In the genomic region with DNA sequence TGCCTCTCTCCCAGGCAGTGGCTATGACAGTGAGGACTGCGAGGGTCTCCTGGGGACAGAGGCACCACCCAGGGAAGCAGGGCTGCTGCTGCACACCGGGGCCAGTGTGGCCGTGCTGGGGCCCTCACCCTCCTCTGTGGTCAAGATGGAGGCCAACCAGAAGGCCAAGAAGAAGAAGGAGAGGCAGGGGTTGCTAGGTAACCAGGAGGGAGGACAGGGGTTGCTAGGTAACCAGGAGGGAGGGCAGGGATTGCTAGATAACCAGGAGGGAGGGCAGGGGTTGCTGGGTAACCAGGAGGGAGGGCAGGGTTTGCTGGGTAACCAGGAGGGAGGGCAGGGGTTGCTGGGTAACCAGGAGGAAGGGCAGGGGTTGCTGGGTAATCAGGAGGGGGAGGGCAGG, we compare ENCODE assay signal across 30 cellular contexts. TPM values are rescaled to one million over a fixed set of nuclear protein-coding genes. Genes with fewer than 3 reads are reported as not detected.
DNase-seq lines count a peak whose midpoint lies in the region; TF ChIP-seq lines count a peak whose summit lies in the region.
"Had no signal": no experiment of that assay in that cellular context is flagged by ENCODE, and none has a peak within 500 bp of the region (broad histone marks: within the 10 kb centered on the region; RNA-seq: fewer than 3 reads in every experiment).

No MANE protein-coding gene starts in this region.

- H3K79me2 ChIP-seq in Loucy (ENCODE audit: insufficient read depth, low read length) = peaks cover 54% of the 10 kb centered on the region
- no peaks in the 10 kb centered on the region for H3K79me2 ChIP-seq in neural progenitor cell (ENCODE audit: low read depth)
- H3K79me2 ChIP-seq: hepatocyte had no signal

- peak overlapping the region; percentile 73 for H3K4me3 ChIP-seq in Loucy (ENCODE audit: low read length, poor library complexity, severe bottlenecking)
- H3K4me3 ChIP-seq in neural progenitor cell = no peak overlapping the region
- H3K4me3 ChIP-seq: body of pancreas, esophagus muscularis mucosa, hepatocyte, sigmoid colon, thyroid gland had no signal

- peak; percentile 45 for DNase-seq in NCI-H2196 (lab: John Stamatoyannopoulos, UW; ENCODE audit: unreplicated experiment)
- no peak for DNase-seq in NCI-H2196 treated with DMSO at 0.1 percent for 48 hours (lab: John Stamatoyannopoulos, UW; ENCODE audit: unreplicated experiment)
- DNase-seq in dermis blood vessel endothelial cell = peak; percentile 15
- no peak for DNase-seq in neural progenitor cell (ENCODE audit: low spot score)
- no peak for DNase-seq in NCI-H146 treated with DMSO at 0.1 percent for 48 hours (lab: John Stamatoyannopoulos, UW; ENCODE audit: unreplicated experiment)
- DNase-seq in type B pancreatic cell (ENCODE audit: extremely low spot score, unreplicated experiment) = no peak
- no peak for DNase-seq in RKO (ENCODE audit: low spot score)
- DNase-seq: activated CD4-positive, alpha-beta T cell treated with anti-CD3 and anti-CD28 coated beads, Interleukin-2, amount 50 U/mL, for 48 hours; activated effector memory CD4-positive, alpha-beta T cell treated with anti-CD3 and anti-CD28 coated beads, Interleukin-2, amount 50 U/mL, for 16 hours; activated T-cell treated with anti-CD3 and anti-CD28 coated beads for 4 hours; AML-193; COR-L47; DMS79; effector CD8-positive, alpha-beta T cell; GF-D8; HFFc6; left colon; MM.1S; NCI-H1694; NCI-H526 treated with DMSO at 0.1 percent for 48 hours; posterior cingulate gyrus; SHP77; sigmoid colon; stimulated activated naive CD4-positive, alpha-beta T cell treated with Interleukin-2 at 50 U/mL for 16 hours; thyroid gland had no signal

- H4K20me1 ChIP-seq in Loucy (ENCODE audit: insufficient read depth, low read length, poor library complexity, severe bottlenecking) = peaks cover 5% of the 10 kb centered on the region
- H4K20me1 ChIP-seq in neural progenitor cell (ENCODE audit: low read depth) = no peaks in the 10 kb centered on the region

- H3K4me2 ChIP-seq in Loucy (ENCODE audit: low read depth, low read length, poor library complexity, severe bottlenecking) (peak overlapping the region; percentile 83), neural progenitor cell (peak overlapping the region; percentile 66)
- H3K4me2 ChIP-seq: hepatocyte had no signal

- no peaks in the 10 kb centered on the region for H3K9me3 ChIP-seq in Loucy (ENCODE audit: insufficient read depth, low read depth, low read length)
- no peaks in the 10 kb centered on the region for H3K9me3 ChIP-seq in neural progenitor cell (ENCODE audit: low read depth)
- H3K9me3 ChIP-seq: body of pancreas, esophagus muscularis mucosa, sigmoid colon, thyroid gland had no signal

- H3K27ac Mint-ChIP-seq in neural progenitor cell (no peak overlapping the region), type B pancreatic cell (no peak overlapping the region)
- H3K27ac Mint-ChIP-seq: HFFc6 had no signal

- no peaks in the 10 kb centered on the region for H3K27me3 ChIP-seq in Loucy (ENCODE audit: insufficient read depth, low read length, poor library complexity, severe bottlenecking)
- no peaks in the 10 kb centered on the region for H3K27me3 ChIP-seq in neural progenitor cell
- H3K27me3 ChIP-seq: body of pancreas, esophagus muscularis mucosa, hepatocyte, sigmoid colon, thyroid gland had no signal

- peaks cover 3% of the 10 kb centered on the region for H3K9me3 Mint-ChIP-seq in neural progenitor cell
- H3K9me3 Mint-ChIP-seq in type B pancreatic cell = no peaks in the 10 kb centered on the region
- H3K9me3 Mint-ChIP-seq: HFFc6, nephron had no signal

- H3K9me2 ChIP-seq in Loucy (replicated peaks; ENCODE audit: low read depth, low read length) = no peaks in the 10 kb centered on the region

- H3K9ac ChIP-seq in Loucy (ENCODE audit: low read depth, low read length, poor library complexity, severe bottlenecking) (no peak overlapping the region), neural progenitor cell (no peak overlapping the region)

- H3K4me1 ChIP-seq in Loucy (ENCODE audit: insufficient read depth, low read length, poor library complexity, severe bottlenecking) (peaks cover 50% of the 10 kb centered on the region), neural progenitor cell (peaks cover 11% of the 10 kb centered on the region)
- H3K4me1 ChIP-seq: body of pancreas, sigmoid colon, thyroid gland had no signal

- H3K27me3 Mint-ChIP-seq in neural progenitor cell (ENCODE audit: insufficient read depth, low read depth) = peaks cover 8% of the 10 kb centered on the region
- no peaks in the 10 kb centered on the region for H3K27me3 Mint-ChIP-seq in type B pancreatic cell

- no peak overlapping the region for H2AFZ ChIP-seq in Loucy (ENCODE audit: low read length)
- H2AFZ ChIP-seq in neural progenitor cell (replicated peaks) = no peak overlapping the region
- H2AFZ ChIP-seq: hepatocyte had no signal

- peaks cover 8% of the 10 kb centered on the region for H3K36me3 Mint-ChIP-seq in neural progenitor cell
- H3K36me3 Mint-ChIP-seq in type B pancreatic cell = no peaks in the 10 kb centered on the region

- H3K4me1 Mint-ChIP-seq in neural progenitor cell = peaks cover 4% of the 10 kb centered on the region
- H3K4me1 Mint-ChIP-seq in type B pancreatic cell (ENCODE audit: unreplicated experiment) = peaks cover 4% of the 10 kb centered on the region

- H3K4me3 Mint-ChIP-seq in neural progenitor cell (no peak overlapping the region), type B pancreatic cell (no peak overlapping the region)
- H3K4me3 Mint-ChIP-seq: HFFc6, nephron had no signal

- H3K36me3 ChIP-seq in Loucy (ENCODE audit: insufficient read depth, low read length) = peaks cover 16% of the 10 kb centered on the region; the same call in 1 of the 2 replicates
- no peaks in the 10 kb centered on the region for H3K36me3 ChIP-seq in neural progenitor cell

- no peak for TF ChIP-seq CTCF in Loucy (conservative IDR thresholded peaks at IDR 0.05; ENCODE audit: low read length)
- no peak for TF ChIP-seq CTCF in neural progenitor cell (IDR thresholded peaks at IDR 0.05)
- no peak for TF ChIP-seq CTCF in type B pancreatic cell (conservative IDR thresholded peaks at IDR 0.05)

- H3F3A ChIP-seq in Loucy (ENCODE audit: low read depth) (no peaks in the 10 kb centered on the region), neural progenitor cell (ENCODE audit: low read depth) (no peaks in the 10 kb centered on the region)

- no peak overlapping the region for H3K27ac ChIP-seq in neural progenitor cell
- H3K27ac ChIP-seq: body of pancreas, esophagus muscularis mucosa, hepatocyte, sigmoid colon, thyroid gland had no signal

RNA-seq across cellular contexts. Expression of gene ACTG1, which starts 55.2 kb away (rescaled TPM):
- total RNA-seq in dermis blood vessel endothelial cell (6,291 and 7,288 TPM in 2 replicates), neural progenitor cell (ENCODE audit: low replicate concordance) (1,228 and 2,405 TPM in 2 replicates), type B pancreatic cell (ENCODE audit: low replicate concordance) (3,089 and 3,451 TPM in 2 replicates)

Comparison
In these comparisons a context has a peak if more than half of its experiments do, and no peak if none do; other contexts are left out.
1. DNase-seq: peak in NCI-H2196 (single experiment) and dermis blood vessel endothelial cell (single experiment); none in NCI-H2196 treated with DMSO at 0.1 percent for 48 hours (single experiment), neural progenitor cell (single experiment), NCI-H146 treated with DMSO at 0.1 percent for 48 hours (single experiment), type B pancreatic cell (single experiment) and RKO (single experiment).